Comparison of ENCODE assay signal across 14 cellular contexts in genomic region chr9:125789196-125789595, GRCh38.
"Had no signal": no experiment of that assay in that cellular context is flagged by ENCODE, and none has a peak within 500 bp of the region (broad histone marks: within the 10 kb centered on the region; RNA-seq: fewer than 3 reads in every experiment).

No MANE protein-coding gene starts in this region.

- H3K4me3 ChIP-seq: breast epithelium, heart right ventricle, left ventricle myocardium inferior, sigmoid colon, stomach, thoracic aorta had no signal

- DNase-seq: activated CD4-positive, alpha-beta memory T cell treated with anti-CD3 and anti-CD28 coated beads for 36 hours; activated CD8-positive, alpha-beta memory T cell treated with anti-CD3 and anti-CD28 coated beads, Interleukin-2, amount 50 U/mL, for 4 hours; activated naive CD8-positive, alpha-beta T cell treated with anti-CD3 and anti-CD28 coated beads, Interleukin-2, amount 10 ng/mL, durations not matched to agents 7 days and 5 days; anterior cingulate cortex; effector CD4-positive, alpha-beta T cell; heart right ventricle; islet precursor cell; left ventricle myocardium inferior; nephron progenitor cell; sigmoid colon; stimulated activated CD4-positive, alpha-beta T cell treated with anti-CD3 and anti-CD28 coated beads, Interleukin-12 subunit alpha, Interleukin-12 subunit beta, amount 100 ng/mL, for 4 hours; stomach had no signal
